In the genomic region with DNA sequence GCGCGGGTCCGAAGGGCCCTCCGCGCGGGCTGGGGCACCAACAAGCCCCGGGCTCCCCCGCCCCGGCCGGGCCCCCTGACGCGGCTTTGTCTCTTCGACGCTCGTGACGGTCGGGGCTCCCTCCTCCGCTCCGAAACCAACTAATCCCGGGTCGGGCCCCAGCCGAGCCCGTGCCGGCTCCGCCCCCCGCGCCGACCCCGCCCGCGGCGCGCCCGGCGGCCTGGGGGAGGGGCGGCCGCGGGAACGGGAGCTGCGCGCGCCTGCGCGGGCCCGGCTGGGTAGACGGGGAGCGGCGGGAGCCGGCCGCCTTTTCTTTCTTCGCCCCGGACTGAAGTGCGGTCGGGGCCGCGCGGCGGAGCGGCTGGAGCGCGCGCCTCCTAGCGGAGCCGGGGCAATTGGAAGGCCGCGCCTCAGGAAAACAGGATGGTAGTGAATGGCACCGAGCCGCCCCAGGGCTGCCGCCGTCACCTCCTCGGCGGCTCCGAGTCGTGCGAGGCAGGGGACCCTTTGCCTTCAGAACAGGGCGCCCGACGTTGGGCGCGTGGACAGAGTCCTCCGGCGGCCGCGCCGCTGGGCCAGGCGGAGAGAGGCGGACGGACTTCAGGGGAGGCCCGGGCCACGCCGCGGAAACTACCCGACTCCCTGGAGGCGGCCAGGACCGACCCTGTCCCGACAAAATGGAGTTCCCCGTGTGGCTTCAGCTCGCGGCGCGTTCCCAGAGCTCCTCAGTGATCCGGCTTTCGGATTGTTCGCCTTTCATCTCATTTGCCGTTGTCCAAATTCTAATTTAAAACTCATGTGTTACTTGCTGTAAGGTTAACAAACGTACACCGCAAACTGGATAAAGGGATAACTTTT, we compare ENCODE assay signal across 1 cellular context.
A peak's percentile ranks its signal among the peaks of the same experiment; 100 is the strongest.
TF ChIP-seq lines count a peak whose summit lies in the region.

TP53BP2 (minus strand) TSS at position 138 of the 858 bp plus-strand sequence. CDS start 267 bp downstream, outside the sequence.

TF ChIP-seq in HepG2, 621 proteins besides CTCF, POLR2A, EP300 and RAD21 (continued from another document and continues in another):
- TF ChIP-seq RXRB (CRISPR knock-in tag; IDR thresholded peaks at IDR 0.05; ENCODE audit: borderline replicate concordance) (no peak; the same call in 1 of the 2 replicates), ZNF282 (IDR thresholded peaks at IDR 0.05; ENCODE audit: partially characterized antibody) (no peak), ZNF317 (CRISPR knock-in tag; IDR thresholded peaks at IDR 0.05) (0 out of 2 replicates have a peak, but pooled peaks have one; percentile 52), TARDBP (CRISPR knock-in tag; IDR thresholded peaks at IDR 0.05) (no peak; the same call in 1 of the 2 replicates), ZBTB3 (CRISPR knock-in tag; IDR thresholded peaks at IDR 0.05; ENCODE audit: borderline replicate concordance, low read depth) (no peak), THAP7 (CRISPR knock-in tag; IDR thresholded peaks at IDR 0.05) (no peak), ZNF3 (CRISPR knock-in tag; IDR thresholded peaks at IDR 0.05) (peak; percentile 22; the same call in 1 of the 2 replicates), RELA (CRISPR knock-in tag; IDR thresholded peaks at IDR 0.05) (no peak; the same call in 1 of the 2 replicates), SMAD1 (CRISPR knock-in tag; IDR thresholded peaks at IDR 0.05; ENCODE audit: borderline replicate concordance, low read depth) (peak; percentile 65; the same call in 1 of the 2 replicates), ZNF292 (CRISPR knock-in tag; IDR thresholded peaks at IDR 0.05; ENCODE audit: borderline replicate concordance, low read depth) (no peak), ZSCAN21 (CRISPR knock-in tag; IDR thresholded peaks at IDR 0.05; ENCODE audit: borderline replicate concordance) (peak; percentile 55; the same call in 1 of the 2 replicates), ZBTB49 (CRISPR knock-in tag; IDR thresholded peaks at IDR 0.05; ENCODE audit: borderline replicate concordance) (peak; percentile 22; the same call in 1 of the 2 replicates), ZNF749 (CRISPR knock-in tag; IDR thresholded peaks at IDR 0.05; ENCODE audit: borderline replicate concordance) (no peak), SNAPC2 (CRISPR knock-in tag; IDR thresholded peaks at IDR 0.05) (peak; percentile 45; the same call in 1 of the 2 replicates), TBX3 (IDR thresholded peaks at IDR 0.05; ENCODE audit: borderline replicate concordance) (no peak), HIC2 (CRISPR knock-in tag; IDR thresholded peaks at IDR 0.05; ENCODE audit: low read depth) (0 out of 2 replicates have a peak, but pooled peaks have one; percentile 33), ZFP36L1 (CRISPR knock-in tag; IDR thresholded peaks at IDR 0.05) (no peak), ZKSCAN8 (CRISPR knock-in tag; IDR thresholded peaks at IDR 0.05; ENCODE audit: borderline replicate concordance) (0 out of 2 replicates have a peak, but pooled peaks have one; percentile 78), ZNF7 (CRISPR knock-in tag; IDR thresholded peaks at IDR 0.05) (no peak), MTF1 (CRISPR knock-in tag; IDR thresholded peaks at IDR 0.05) (no peak), HMG20B (CRISPR knock-in tag; conservative IDR thresholded peaks at IDR 0.05) (no peak), ZNF598 (CRISPR knock-in tag; IDR thresholded peaks at IDR 0.05; ENCODE audit: borderline replicate concordance) (peak; percentile 62; the same call in 1 of the 2 replicates), TFE3 (CRISPR knock-in tag; IDR thresholded peaks at IDR 0.05) (0 out of 2 replicates have a peak, but pooled peaks have one; percentile 45), ZMAT3 (CRISPR knock-in tag; conservative IDR thresholded peaks at IDR 0.05) (no peak), YY1 (IDR thresholded peaks at IDR 0.05; ENCODE audit: insufficient read depth, insufficient replicate concordance, low read depth, low read length) (peak; percentile 80), PPARG (CRISPR knock-in tag; conservative IDR thresholded peaks at IDR 0.05) (no peak), ZHX2 (IDR thresholded peaks at IDR 0.05; ENCODE audit: low read depth) (peak; percentile 28; the same call in 1 of the 2 replicates), ZHX2 (CRISPR knock-in tag; IDR thresholded peaks at IDR 0.05; ENCODE audit: borderline replicate concordance) (no peak), MIER2 (CRISPR knock-in tag; IDR thresholded peaks at IDR 0.05) (0 out of 2 replicates have a peak, but pooled peaks have one; percentile 16), JUNB (CRISPR knock-in tag; IDR thresholded peaks at IDR 0.05; ENCODE audit: borderline replicate concordance) (no peak), RFXAP (CRISPR knock-in tag; IDR thresholded peaks at IDR 0.05; ENCODE audit: borderline replicate concordance) (no peak), ZNF543 (CRISPR knock-in tag; IDR thresholded peaks at IDR 0.05) (peak; percentile 66), CEBPG (CRISPR knock-in tag; IDR thresholded peaks at IDR 0.05) (no peak), SOX6 (IDR thresholded peaks at IDR 0.05) (no peak), SOX6 (CRISPR knock-in tag; IDR thresholded peaks at IDR 0.05) (peak; percentile 52; the same call in 1 of the 2 replicates), ZNF558 (CRISPR knock-in tag; IDR thresholded peaks at IDR 0.05; ENCODE audit: borderline replicate concordance) (peak; percentile 40; the same call in 1 of the 2 replicates), SUZ12 (IDR thresholded peaks at IDR 0.05; ENCODE audit: low read depth, low read length) (no peak), KDM5B (CRISPR knock-in tag; IDR thresholded peaks at IDR 0.05; ENCODE audit: borderline replicate concordance) (peak; percentile 75; the same call in 1 of the 2 replicates), DR1 (CRISPR knock-in tag; IDR thresholded peaks at IDR 0.05) (peak; percentile 28; the same call in 1 of the 2 replicates), CBX5 (CRISPR knock-in tag; IDR thresholded peaks at IDR 0.05; ENCODE audit: borderline replicate concordance) (peak; percentile 42; the same call in 1 of the 2 replicates), SPEN (CRISPR knock-in tag; IDR thresholded peaks at IDR 0.05; ENCODE audit: low read depth) (peak; percentile 58; the same call in 1 of the 2 replicates), ZNF331 (CRISPR knock-in tag; IDR thresholded peaks at IDR 0.05) (peak; percentile 22; the same call in 1 of the 2 replicates), IKZF5 (CRISPR knock-in tag; IDR thresholded peaks at IDR 0.05) (peak; percentile 61; the same call in 1 of the 2 replicates), CHCHD3 (CRISPR knock-in tag; IDR thresholded peaks at IDR 0.05) (peak; percentile 50; the same call in 1 of the 2 replicates), LCORL (IDR thresholded peaks at IDR 0.05) (no peak), LCORL (CRISPR knock-in tag; IDR thresholded peaks at IDR 0.05) (peak; percentile 46; the same call in 1 of the 2 replicates), TEAD2 (CRISPR knock-in tag; IDR thresholded peaks at IDR 0.05) (no peak)
